ENCODE assay signal across 14 cellular contexts in genomic region chr20:47275548-47275947, GRCh38.
DNase-seq lines count a peak whose midpoint lies in the region; ATAC-seq and TF ChIP-seq lines count a peak whose summit lies in the region.
"Had no signal": no experiment of that assay in that cellular context is flagged by ENCODE, and none has a peak within 500 bp of the region (broad histone marks: within the 10 kb centered on the region; RNA-seq: fewer than 3 reads in every experiment).

No MANE protein-coding gene starts in this region.

- H3K27ac Mint-ChIP-seq in Caco-2 (ENCODE audit: unreplicated experiment) = peak overlapping the region; percentile 20

- peaks cover 100% of the 10 kb centered on the region for H3K36me3 Mint-ChIP-seq in Caco-2 (ENCODE audit: insufficient read depth, unreplicated experiment)

- ATAC-seq in GM18867 (IDR thresholded peaks at IDR 0.05; ENCODE audit: unreplicated experiment) (no peak), foreskin keratinocyte (no peak)

- POLR2A ChIA-PET in Caco-2 (lab: Charles Lee) (interaction anchor here (0.6 to 0.7 kb wide), 2 partner anchors 108 to 136 kb away, joined by 4 to 6 read pairs; no protein-coding TSS in a partner anchor), RWPE1 (lab: Yijun Ruan, JAX; ENCODE audit: low non-redundant PET) (interaction anchor here (0.5 kb wide), 1 partner anchor 31 kb away, joined by 3 read pairs; no protein-coding TSS in a partner anchor)

- no peaks in the 10 kb centered on the region for H3K9me3 ChIP-seq in Caco-2
- H3K9me3 ChIP-seq: neutrophil, SJCRH30 had no signal

- CTCF ChIA-PET in Caco-2 (lab: Charles Lee) (interaction anchor here (0.7 to 6.5 kb wide), 3 partner anchors 83 to 1919 kb away, joined by 3 to 261 read pairs (median 47); partner anchors contain the start of gene ZMYND8), RWPE1 (lab: Yijun Ruan, JAX) (interaction anchor here (0.6 to 10.3 kb wide), 3 partner anchors 14 to 107 kb away, joined by 3 to 387 read pairs (median 8); no protein-coding TSS in a partner anchor)

- H3K36me3 ChIP-seq in Caco-2 (ENCODE audit: control insufficient read depth, insufficient read depth, low read length) = peaks cover 16% of the 10 kb centered on the region

- H3K4me1 Mint-ChIP-seq in Caco-2 (ENCODE audit: low read depth, unreplicated experiment) = peaks cover 23% of the 10 kb centered on the region

- H3K9me3 Mint-ChIP-seq in Caco-2 (ENCODE audit: unreplicated experiment) = no peaks in the 10 kb centered on the region
- H3K9me3 Mint-ChIP-seq: type B pancreatic cell had no signal

- H3K27me3 Mint-ChIP-seq in Caco-2 (ENCODE audit: insufficient read depth, unreplicated experiment) = no peaks in the 10 kb centered on the region
- H3K27me3 Mint-ChIP-seq: type B pancreatic cell had no signal

- no peak for DNase-seq in Caco-2
- no peak for DNase-seq in RWPE1 (ENCODE audit: low spot score)
- no peak for DNase-seq in epithelial cell of prostate (ENCODE audit: low read depth, low spot score)
- no peak for DNase-seq in COR-L47 (lab: John Stamatoyannopoulos, UW)
- no peak for DNase-seq in foreskin keratinocyte
- DNase-seq: activated CD4-positive, alpha-beta T cell treated with anti-CD3 and anti-CD28 coated beads, Interleukin-2, amount 50 U/mL, for 1 hour; DMS53; NCI-H524; SJCRH30; stimulated activated CD4-positive, alpha-beta T cell treated with anti-CD3 and anti-CD28 coated beads, Interleukin-4, amount 100 ng/mL, for 4 hours had no signal

- intact Hi-C loops in Caco-2 (cut with micrococcal nuclease; ENCODE audit: unreplicated experiment) = loop anchor here (10.0 kb wide), 1 partner anchor 229 kb away; the partner anchor contains the start of gene NCOA3

- no TSS peak for BruUV-seq in Caco-2 (replicated peaks; lab: Mats Ljungman, UMichigan)

- TF ChIP-seq CTCF in Caco-2 (IDR thresholded peaks at IDR 0.05; ENCODE audit: insufficient read depth in 1 of 2, low read depth in 1 of 2, low read length in 1 of 2, severe bottlenecking in 1 of 2, unreplicated experiment in 1 of 2) (no peak), RWPE1 (conservative IDR thresholded peaks at IDR 0.05; ENCODE audit: low read depth) (no peak), foreskin keratinocyte (conservative IDR thresholded peaks at IDR 0.05) (no peak)

- H3K4me3 ChIP-seq in Caco-2 (ENCODE audit: low read depth, low read length) = no peak overlapping the region
- no peak overlapping the region for H3K4me3 ChIP-seq in skin epidermis
- H3K4me3 ChIP-seq: SJCRH30 had no signal

- H3K4me1 ChIP-seq in Caco-2 = peaks cover 7% of the 10 kb centered on the region
- peaks cover 25% of the 10 kb centered on the region for H3K4me1 ChIP-seq in foreskin keratinocyte

- no peak overlapping the region for H3K4me3 Mint-ChIP-seq in Caco-2 (ENCODE audit: unreplicated experiment)
- H3K4me3 Mint-ChIP-seq: type B pancreatic cell had no signal

- H3K27ac ChIP-seq in RWPE1 = peak overlapping the region; percentile 86
- H3K27ac ChIP-seq in epithelial cell of prostate = peak overlapping the region; percentile 87
- peak overlapping the region in 17 of 21 experiments; percentile 5 to 90 (median 75) for H3K27ac ChIP-seq in skin epidermis
- no peak overlapping the region for H3K27ac ChIP-seq in foreskin keratinocyte
- H3K27ac ChIP-seq: neutrophil had no signal

- no peaks in the 10 kb centered on the region for H3K27me3 ChIP-seq in Caco-2 (replicated peaks; ENCODE audit: control insufficient read depth, insufficient read depth, low read length)
- no peaks in the 10 kb centered on the region for H3K27me3 ChIP-seq in foreskin keratinocyte
- H3K27me3 ChIP-seq: neutrophil, SJCRH30 had no signal
